Comparison of ENCODE assay signal across 8 cellular contexts in the genomic region with DNA sequence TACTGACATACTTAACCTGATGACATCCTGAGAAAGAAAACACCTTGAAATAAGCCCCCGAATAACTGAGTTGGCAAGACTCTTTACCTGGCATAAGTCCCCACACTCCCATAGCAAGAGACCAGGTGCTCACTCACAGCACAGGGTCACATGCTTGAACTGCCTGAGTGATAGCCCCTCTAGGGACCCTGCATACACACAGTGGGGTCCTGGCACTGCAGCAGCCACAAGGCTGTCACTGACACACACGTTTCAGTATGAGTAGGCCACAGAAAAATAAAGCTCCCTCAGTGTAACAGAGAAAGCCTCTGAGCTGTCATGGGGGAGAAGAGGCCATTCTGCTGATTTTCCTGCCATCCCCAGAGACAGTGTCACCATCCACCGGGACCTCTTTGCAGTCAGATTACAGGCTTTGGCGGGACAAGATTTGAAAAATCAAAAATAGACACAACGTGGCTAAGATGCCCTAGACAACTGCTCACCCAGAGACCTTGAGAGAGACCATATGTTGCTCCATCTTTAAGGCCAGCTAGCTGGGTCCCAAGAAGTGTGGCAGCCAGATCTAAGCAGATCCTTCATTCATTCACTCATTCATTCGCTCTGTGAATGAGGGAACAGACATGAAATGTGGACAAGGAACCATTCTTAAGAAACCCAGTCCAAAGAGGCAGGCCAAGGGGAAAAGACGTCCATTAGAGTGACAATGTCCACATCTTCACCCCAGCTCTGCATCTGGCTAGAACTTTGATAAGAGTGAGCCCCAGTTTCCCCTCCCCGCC. TPM values are rescaled to one million over a fixed set of nuclear protein-coding genes. Genes with fewer than 3 reads are reported as not detected.
DNase-seq lines count a peak whose midpoint lies in the region; ATAC-seq and TF ChIP-seq lines count a peak whose summit lies in the region.

No MANE protein-coding gene starts in this region.

- CTCF ChIA-PET in Calu3 (lab: Charles Lee) = interaction anchor here (0.6 to 1.1 kb wide), 3 partner anchors 37 to 122 kb away, joined by 3 to 4 read pairs (median 3); no protein-coding TSS in a partner anchor

- ATAC-seq in HG02759 (IDR thresholded peaks at IDR 0.05; ENCODE audit: unreplicated experiment) = peak; percentile 31
- no peak for ATAC-seq in memory B cell (ENCODE audit: low read depth)
- no peak for ATAC-seq in left ventricle myocardium superior
- ATAC-seq in Right ventricle myocardium superior (ENCODE audit: poor library complexity) = no peak
- no peak for ATAC-seq in GM19328 (IDR thresholded peaks at IDR 0.05; ENCODE audit: unreplicated experiment)

- peaks cover 3 to 28% (median 14%) of the 10 kb centered on the region in 4 donors for H3K4me1 ChIP-seq in transverse colon

- no peak for DNase-seq in Calu3
- no peak for DNase-seq in activated T-helper 1 cell treated with anti-CD3 and anti-CD28 coated beads, Interleukin-12 subunit alpha, Interleukin-12 subunit beta, Interleukin-2, Interleukin-4 antibody, amounts not matched to agents 30 ng/mL and 10 ng/mL and 1 ng/mL, durations not matched to agents 14 hours and 24 hours and 36 hours (ENCODE audit: low spot score)
- DNase-seq in memory B cell (ENCODE audit: low spot score in 2 of 2) = no peak
- no peak for DNase-seq in left ventricle myocardium superior
- DNase-seq in Right ventricle myocardium superior = no peak
- DNase-seq in transverse colon = no peak

- TF ChIP-seq CTCF in Calu3 (IDR thresholded peaks at IDR 0.05; ENCODE audit: unreplicated experiment) = no peak
- no peak for TF ChIP-seq CTCF in transverse colon (IDR thresholded peaks at IDR 0.05)

- peak overlapping the region in 1 of 4 donors; percentile 89 for H3K4me3 ChIP-seq in transverse colon

- intact Hi-C loops in Calu3 (cut with micrococcal nuclease; ENCODE audit: unreplicated experiment) (no loop called here), left ventricle myocardium superior (cut with micrococcal nuclease) (no loop called here), Right ventricle myocardium superior (cut with DNase I) (no loop called here), transverse colon (cut with DNase I; ENCODE audit: low total_unique reads) (no loop called here)
- intact Hi-C loops in activated T-helper 1 cell treated with anti-CD3 and anti-CD28 coated beads, Interleukin-12 subunit alpha, Interleukin-12 subunit beta, Interleukin-2, Interleukin-4 antibody, amounts not matched to agents 30 ng/mL and 10 ng/mL and 1 ng/mL, durations not matched to agents 14 hours and 24 hours and 36 hours (cut with micrococcal nuclease) = loop anchor here (5.0 to 10.0 kb wide), 3 partner anchors 185 to 407 kb away; partner anchors contain the start of gene AACS

- H3K36me3 Mint-ChIP-seq in Calu3 (ENCODE audit: insufficient read depth, unreplicated experiment) = peaks cover 23% of the 10 kb centered on the region
- no peaks in the 10 kb centered on the region for H3K36me3 Mint-ChIP-seq in activated T-helper 1 cell treated with anti-CD3 and anti-CD28 coated beads, Interleukin-12 subunit alpha, Interleukin-12 subunit beta, Interleukin-2, Interleukin-4 antibody, amounts not matched to agents 30 ng/mL and 10 ng/mL and 1 ng/mL, durations not matched to agents 14 hours and 24 hours and 36 hours (ENCODE audit: low read depth)
- H3K36me3 Mint-ChIP-seq in memory B cell = no peaks in the 10 kb centered on the region

- H3K4me3 Mint-ChIP-seq in Calu3 (ENCODE audit: low read depth, unreplicated experiment) (peak overlapping the region; percentile 75), memory B cell (peak overlapping the region; percentile 84)
- peak overlapping the region; percentile 85 for H3K4me3 Mint-ChIP-seq in activated T-helper 1 cell treated with anti-CD3 and anti-CD28 coated beads, Interleukin-12 subunit alpha, Interleukin-12 subunit beta, Interleukin-2, Interleukin-4 antibody, amounts not matched to agents 30 ng/mL and 10 ng/mL and 1 ng/mL, durations not matched to agents 14 hours and 24 hours and 36 hours

- H3K9me3 Mint-ChIP-seq in Calu3 (ENCODE audit: low read depth, unreplicated experiment) (no peaks in the 10 kb centered on the region), memory B cell (no peaks in the 10 kb centered on the region)
- no peaks in the 10 kb centered on the region for H3K9me3 Mint-ChIP-seq in activated T-helper 1 cell treated with anti-CD3 and anti-CD28 coated beads, Interleukin-12 subunit alpha, Interleukin-12 subunit beta, Interleukin-2, Interleukin-4 antibody, amounts not matched to agents 30 ng/mL and 10 ng/mL and 1 ng/mL, durations not matched to agents 14 hours and 24 hours and 36 hours

- H3K27ac Mint-ChIP-seq in Calu3 (ENCODE audit: unreplicated experiment) (no peak overlapping the region), memory B cell (peak overlapping the region; percentile 12)
- H3K27ac Mint-ChIP-seq in activated T-helper 1 cell treated with anti-CD3 and anti-CD28 coated beads, Interleukin-12 subunit alpha, Interleukin-12 subunit beta, Interleukin-2, Interleukin-4 antibody, amounts not matched to agents 30 ng/mL and 10 ng/mL and 1 ng/mL, durations not matched to agents 14 hours and 24 hours and 36 hours = no peak overlapping the region

- TSS peak; percentile 45 for BruUV-seq in Calu3 (replicated peaks; lab: Mats Ljungman, UMichigan)

- H3K4me1 Mint-ChIP-seq in Calu3 (ENCODE audit: low read depth, unreplicated experiment) (peaks cover 23% of the 10 kb centered on the region), memory B cell (peaks cover 26% of the 10 kb centered on the region)
- H3K4me1 Mint-ChIP-seq in activated T-helper 1 cell treated with anti-CD3 and anti-CD28 coated beads, Interleukin-12 subunit alpha, Interleukin-12 subunit beta, Interleukin-2, Interleukin-4 antibody, amounts not matched to agents 30 ng/mL and 10 ng/mL and 1 ng/mL, durations not matched to agents 14 hours and 24 hours and 36 hours (ENCODE audit: low read depth) = peaks cover 23% of the 10 kb centered on the region

- no peak for TF ChIP-seq POLR2A in transverse colon (IDR thresholded peaks at IDR 0.05)

- WGBS in transverse colon (ENCODE audit: low coverage in 1 of 2), 2 donors = 71 to 74% methylated on average over 4 to 8 of the region's 8 CpGs

- in situ Hi-C loops in transverse colon (cut with MboI; ENCODE audit: low pct_ligation_motif_present in 1 of 4, low pct_unique_long_range_greater_than_20kb in 1 of 4, low sequenced_read_pairs in 3 of 4) = no loop called here

- no peak overlapping the region for H3K27ac ChIP-seq in transverse colon

- H3K36me3 ChIP-seq in transverse colon = no peaks in the 10 kb centered on the region

- H3K27me3 ChIP-seq in transverse colon = no peaks in the 10 kb centered on the region

- no peak for TF ChIP-seq EP300 in transverse colon (IDR thresholded peaks at IDR 0.05; ENCODE audit: low read depth)

- no peaks in the 10 kb centered on the region for H3K9me3 ChIP-seq in transverse colon

- H3K27me3 Mint-ChIP-seq in Calu3 (ENCODE audit: unreplicated experiment) (no peaks in the 10 kb centered on the region), memory B cell (no peaks in the 10 kb centered on the region)
- H3K27me3 Mint-ChIP-seq in activated T-helper 1 cell treated with anti-CD3 and anti-CD28 coated beads, Interleukin-12 subunit alpha, Interleukin-12 subunit beta, Interleukin-2, Interleukin-4 antibody, amounts not matched to agents 30 ng/mL and 10 ng/mL and 1 ng/mL, durations not matched to agents 14 hours and 24 hours and 36 hours (ENCODE audit: insufficient read depth) = peaks cover 2% of the 10 kb centered on the region

RNA-seq across cellular contexts. Expression of gene SCARB1, which starts 1.6 kb away (rescaled TPM):
- total RNA-seq in Calu3 (2022) (51.6 and 57.5 TPM in 2 replicates), left ventricle myocardium superior (12.0 TPM), Right ventricle myocardium superior (12.7 TPM), transverse colon (100 to 1,000 TPM in 1 of 4 donors, 10 to 100 TPM in 3; 33.7 to 252 (median 43.6) TPM)
- 17.9 and 18.5 TPM in 2 replicates for total RNA-seq in activated T-helper 1 cell treated with anti-CD3 and anti-CD28 coated beads, Interleukin-12 subunit alpha, Interleukin-12 subunit beta, Interleukin-2, Interleukin-4 antibody, amounts not matched to agents 30 ng/mL and 10 ng/mL and 1 ng/mL, durations not matched to agents 14 hours and 24 hours and 36 hours

RNA-seq across cellular contexts. Expression of gene UBC, which starts 52.4 kb away (rescaled TPM):
- total RNA-seq in Calu3 (2022) (1,247 and 1,434 TPM in 2 replicates), left ventricle myocardium superior (1,197 TPM), Right ventricle myocardium superior (1,120 TPM), transverse colon (1,000 to 10,000 TPM; 1,242 to 1,580 (median 1,406) TPM)
- 883 and 899 TPM in 2 replicates for total RNA-seq in activated T-helper 1 cell treated with anti-CD3 and anti-CD28 coated beads, Interleukin-12 subunit alpha, Interleukin-12 subunit beta, Interleukin-2, Interleukin-4 antibody, amounts not matched to agents 30 ng/mL and 10 ng/mL and 1 ng/mL, durations not matched to agents 14 hours and 24 hours and 36 hours
